Comparison of ENCODE assay signal across 2 cellular contexts in genomic region chr9:35746583-35746982, GRCh38.
TF ChIP-seq lines count a peak whose summit lies in the region.

No MANE protein-coding gene starts in this region.

TF ChIP-seq in SK-N-SH, 30 proteins besides CTCF, POLR2A, EP300 and RAD21 (continued from another document):
- TF ChIP-seq TAF1 (IDR thresholded peaks at IDR 0.05; ENCODE audit: borderline replicate concordance, low read depth, low read length): no peak
- no peak for TF ChIP-seq SMC3 (IDR thresholded peaks at IDR 0.05; ENCODE audit: low read depth, low read length)
- no peak for TF ChIP-seq GATA2 (CRISPR knock-in tag; IDR thresholded peaks at IDR 0.05)
- no peak for TF ChIP-seq TEAD4 (IDR thresholded peaks at IDR 0.05; ENCODE audit: borderline replicate concordance, insufficient read depth)
- no peak for TF ChIP-seq NRF1 (IDR thresholded peaks at IDR 0.05; ENCODE audit: low read depth, low read length)
- TF ChIP-seq ZBTB33 (IDR thresholded peaks at IDR 0.05; ENCODE audit: borderline replicate concordance, low read depth): no peak
- no peak for TF ChIP-seq REST (IDR thresholded peaks at IDR 0.05; ENCODE audit: low read depth, low read length)
- no peak for TF ChIP-seq PBX3 (IDR thresholded peaks at IDR 0.05)
- TF ChIP-seq MXI1 (IDR thresholded peaks at IDR 0.05; ENCODE audit: low read depth, low read length): no peak
- no peak for TF ChIP-seq RCOR1 (IDR thresholded peaks at IDR 0.05; ENCODE audit: low read length)
- no peak for TF ChIP-seq RXRA (IDR thresholded peaks at IDR 0.05; ENCODE audit: borderline replicate concordance, low read depth)
- TF ChIP-seq RFX5 (IDR thresholded peaks at IDR 0.05; ENCODE audit: low read length): no peak
- TF ChIP-seq EZH2phosphoT487 (IDR thresholded peaks at IDR 0.05; ENCODE audit: borderline replicate concordance, low read depth): no peak
- TF ChIP-seq USF1 (IDR thresholded peaks at IDR 0.05; ENCODE audit: borderline replicate concordance, low read depth): no peak
- TF ChIP-seq GABPA (IDR thresholded peaks at IDR 0.05; ENCODE audit: low read depth): no peak
- TF ChIP-seq MAX (IDR thresholded peaks at IDR 0.05; ENCODE audit: low read depth): no peak

TF ChIP-seq in SK-N-SH treated with all-trans-retinoic acid at 6 μM for 48 hours, 23 proteins besides CTCF, POLR2A, EP300 and RAD21 (continued from another document):
- TF ChIP-seq TOX (CRISPR knock-in tag; IDR thresholded peaks at IDR 0.05; ENCODE audit: borderline replicate concordance): no peak
- no peak for TF ChIP-seq CSRNP3 (CRISPR knock-in tag; IDR thresholded peaks at IDR 0.05)
- no peak for TF ChIP-seq GLIS3 (CRISPR knock-in tag; IDR thresholded peaks at IDR 0.05)
- no peak for TF ChIP-seq CREB5 (CRISPR knock-in tag; IDR thresholded peaks at IDR 0.05; ENCODE audit: low read depth)
- no peak for TF ChIP-seq PPARA (CRISPR knock-in tag; IDR thresholded peaks at IDR 0.05; ENCODE audit: borderline replicate concordance)
- no peak for TF ChIP-seq ZNF70 (CRISPR knock-in tag; IDR thresholded peaks at IDR 0.05)
- TF ChIP-seq OSR1 (CRISPR knock-in tag; IDR thresholded peaks at IDR 0.05): no peak
- no peak for TF ChIP-seq RARB (CRISPR knock-in tag; IDR thresholded peaks at IDR 0.05)
- TF ChIP-seq POU6F1 (CRISPR knock-in tag; IDR thresholded peaks at IDR 0.05; ENCODE audit: borderline replicate concordance, low read depth): no peak
- TF ChIP-seq ARNTL (CRISPR knock-in tag; IDR thresholded peaks at IDR 0.05; ENCODE audit: borderline replicate concordance, low read depth): no peak
TF ChIP-seq in SK-N-SH treated with all-trans-retinoic acid at 6 μM for 48 hours: peak in this region for 0.
